8 cellular contexts compared by ENCODE assay signal in genomic region chr13:40993987-40994386, GRCh38.
DNase-seq lines count a peak whose midpoint lies in the region; ATAC-seq lines count a peak whose summit lies in the region.

No MANE protein-coding gene starts in this region.

- H3K27me3 ChIP-seq in subcutaneous abdominal adipose tissue (ENCODE audit: control insufficient read depth in 5 of 5, insufficient read depth in 4 of 5, low read length in 5 of 5) = no peaks in the 10 kb centered on the region

- peak overlapping the region; percentile 74 for H3K27ac ChIP-seq in subcutaneous abdominal adipose tissue (ENCODE audit: low read depth, low read length)

- H3K4me1 ChIP-seq in subcutaneous abdominal adipose tissue (ENCODE audit: control insufficient read depth in 5 of 5, insufficient read depth in 5 of 5, low read length in 5 of 5) = peaks cover 0 to 21% (median 19%) of the 10 kb centered on the region in 5 donors

- H3K9me3 ChIP-seq in subcutaneous abdominal adipose tissue (ENCODE audit: control insufficient read depth in 5 of 5, low read length in 5 of 5) = no peaks in the 10 kb centered on the region

- peak overlapping the region in 1 of 5 donors; percentile 35 for H3K9ac ChIP-seq in subcutaneous abdominal adipose tissue (ENCODE audit: low read length in 5 of 5)

- peaks cover 69% of the 10 kb centered on the region for H3K4me1 Mint-ChIP-seq in T-helper 2 cell treated with Interferon-gamma antibody and Interleukin-4, amounts not matched to agents 5 μg/mL and 100 μg/mL, for 36 hours (ENCODE audit: low read depth)

- H3K27me3 Mint-ChIP-seq in T-helper 2 cell treated with Interferon-gamma antibody and Interleukin-4, amounts not matched to agents 5 μg/mL and 100 μg/mL, for 36 hours (ENCODE audit: low read depth) = no peaks in the 10 kb centered on the region

- ATAC-seq in HG03135 (IDR thresholded peaks at IDR 0.05; ENCODE audit: unreplicated experiment) = no peak

- no peaks in the 10 kb centered on the region for H3K9me3 Mint-ChIP-seq in T-helper 2 cell treated with Interferon-gamma antibody and Interleukin-4, amounts not matched to agents 5 μg/mL and 100 μg/mL, for 36 hours

- H3K27ac Mint-ChIP-seq in T-helper 2 cell treated with Interferon-gamma antibody and Interleukin-4, amounts not matched to agents 5 μg/mL and 100 μg/mL, for 36 hours = peak overlapping the region; percentile 56

- H3K36me3 Mint-ChIP-seq in T-helper 2 cell treated with Interferon-gamma antibody and Interleukin-4, amounts not matched to agents 5 μg/mL and 100 μg/mL, for 36 hours (ENCODE audit: low read depth) = peaks cover 40% of the 10 kb centered on the region

- no peak overlapping the region for H3K4me3 ChIP-seq in subcutaneous abdominal adipose tissue (ENCODE audit: low read depth in 1 of 5, low read length in 5 of 5)

- H3K36me3 ChIP-seq in subcutaneous abdominal adipose tissue (ENCODE audit: control insufficient read depth in 5 of 5, insufficient read depth in 5 of 5, low read length in 5 of 5) = peaks cover 0 to 4% (median 2%) of the 10 kb centered on the region in 5 donors

- peak overlapping the region; percentile 27 for H3K4me3 Mint-ChIP-seq in T-helper 2 cell treated with Interferon-gamma antibody and Interleukin-4, amounts not matched to agents 5 μg/mL and 100 μg/mL, for 36 hours

- DNase-seq in T-helper 2 cell treated with Interferon-gamma antibody and Interleukin-4, amounts not matched to agents 5 μg/mL and 100 μg/mL, for 36 hours (ENCODE audit: low spot score) = no peak
- DNase-seq in T-helper 2 cell (no peak), NCI-H774 (lab: John Stamatoyannopoulos, UW) (peak; percentile 43), iPS DF 4.7 (ENCODE audit: extremely low read depth, low spot score) (peak; percentile 56), NCI-H2171 treated with DMSO at 0.1 percent for 48 hours (lab: John Stamatoyannopoulos, UW) (no peak), NCI-H1930 (lab: John Stamatoyannopoulos, UW) (no peak)

Comparison
In these comparisons a context has a peak if more than half of its experiments do, and no peak if none do; other contexts are left out.
1. DNase-seq: peak in NCI-H774 (single experiment) and iPS DF 4.7 (single experiment); none in T-helper 2 cell treated with Interferon-gamma antibody and Interleukin-4, amounts not matched to agents 5 μg/mL and 100 μg/mL, for 36 hours (single experiment), T-helper 2 cell (0 of 5), NCI-H2171 treated with DMSO at 0.1 percent for 48 hours (single experiment) and NCI-H1930 (0 of 2).